39 cellular contexts compared by ENCODE assay signal in the genomic region with DNA sequence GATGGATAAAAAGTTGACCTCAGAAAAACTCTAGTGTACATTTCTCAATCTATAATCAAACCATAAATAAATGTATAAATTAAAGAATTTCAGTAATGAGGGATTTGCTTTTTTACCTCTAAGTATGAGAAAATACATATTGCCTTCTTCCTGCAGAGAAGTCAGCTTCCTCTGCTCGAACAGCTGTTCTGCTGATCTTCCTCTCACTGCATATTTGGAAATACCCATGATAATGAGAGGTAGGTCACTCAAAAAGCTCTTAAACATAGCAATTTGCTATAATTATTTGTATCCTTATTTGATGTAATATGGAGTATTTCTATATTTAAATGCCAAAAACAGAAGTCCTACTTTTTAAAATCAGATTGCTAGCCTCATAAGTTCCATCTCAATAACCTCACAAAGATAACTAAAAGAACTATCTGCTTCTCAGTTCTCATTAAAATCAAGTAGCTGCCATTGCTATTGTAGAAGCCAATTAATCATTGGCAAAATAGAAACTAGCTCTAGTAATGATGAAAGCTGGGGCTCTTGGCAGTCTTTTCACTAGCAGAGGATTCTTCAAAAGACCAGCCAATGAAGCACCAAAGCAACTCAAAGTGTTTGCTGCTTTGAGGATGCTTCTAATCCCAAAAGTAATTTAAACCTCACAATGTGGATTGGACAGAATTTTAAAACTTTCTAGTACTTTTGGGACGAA. TPM values are rescaled to one million over a fixed set of nuclear protein-coding genes. Genes with fewer than 3 reads are reported as not detected.
"Had no signal": no experiment of that assay in that cellular context is flagged by ENCODE, and none has a peak within 500 bp of the region (broad histone marks: within the 10 kb centered on the region; RNA-seq: fewer than 3 reads in every experiment).

No MANE protein-coding gene starts in this region.

- H3K4me2 ChIP-seq: PC-9 had no signal

- H3K27me3 ChIP-seq: brain microvascular endothelial cell, MG63 had no signal

- H3K36me3 Mint-ChIP-seq: activated naive CD8-positive, alpha-beta T cell treated with anti-CD3 and anti-CD28 coated beads for 36 hours had no signal

- H3K27ac Mint-ChIP-seq: activated CD4-positive, alpha-beta memory T cell treated with anti-CD3 and anti-CD28 coated beads, Interleukin-2, amount 10 ng/mL, durations not matched to agents 7 days and 5 days; activated naive CD8-positive, alpha-beta T cell treated with anti-CD3 and anti-CD28 coated beads for 36 hours; activated T-cell treated with anti-CD3 and anti-CD28 coated beads, Interleukin-2, amount 50 U/mL, for 72 hours; activated T-helper 17 cell treated with anti-CD3 and anti-CD28 coated beads, Interleukin-2, amount 50 U/mL, for 72 hours had no signal

- DNase-seq: activated CD4-positive, alpha-beta memory T cell treated with anti-CD3 and anti-CD28 coated beads, Interleukin-2, amount 10 ng/mL, durations not matched to agents 7 days and 5 days; activated CD4-positive, alpha-beta T cell treated with anti-CD3 and anti-CD28 coated beads for 1 hour; activated CD4-positive, alpha-beta T cell treated with anti-CD3 and anti-CD28 coated beads for 48 hours; activated CD4-positive, CD25-positive, alpha-beta regulatory T cell; activated CD8-positive, alpha-beta memory T cell treated with anti-CD3 and anti-CD28 coated beads for 24 hours; activated effector memory CD4-positive, alpha-beta T cell treated with anti-CD3 and anti-CD28 coated beads, Interleukin-2, amount 50 U/mL, for 16 hours; activated naive CD4-positive, alpha-beta T cell; activated naive CD4-positive, alpha-beta T cell treated with anti-CD3 and anti-CD28 coated beads, Interleukin-2, amount 50 U/mL, for 16 hours; activated naive CD8-positive, alpha-beta T cell treated with anti-CD3 and anti-CD28 coated beads for 36 hours; activated T-cell treated with anti-CD3 and anti-CD28 coated beads, Interleukin-2, amount 50 U/mL, for 1 hour; activated T-cell treated with anti-CD3 and anti-CD28 coated beads, Interleukin-2, amount 50 U/mL, for 72 hours; amniotic stem cell; aorta; brain microvascular endothelial cell; central memory CD4-positive, alpha-beta T cell; MG63; NCI-H1048; NCI-H1105 treated with DMSO at 0.1 percent for 48 hours; NCI-H1436; NCI-H1694; NCI-H1930; NCI-H2081 treated with DMSO at 0.1 percent for 48 hours; NCI-H226; NCI-H524 treated with DMSO at 0.1 percent for 48 hours; NCI-H748 treated with DMSO at 0.1 percent for 48 hours; PC-9; SIG-M5; T1000; WERI-Rb-1 had no signal

- ATAC-seq: activated T-cell treated with anti-CD3 and anti-CD28 coated beads, Interleukin-2, amount 50 U/mL, for 72 hours; activated T-helper 17 cell treated with anti-CD3 and anti-CD28 coated beads, Interleukin-2, amount 50 U/mL, for 72 hours; Right ventricle myocardium inferior had no signal

- H3K4me3 Mint-ChIP-seq: activated CD4-positive, alpha-beta memory T cell treated with anti-CD3 and anti-CD28 coated beads, Interleukin-2, amount 10 ng/mL, durations not matched to agents 7 days and 5 days; activated naive CD8-positive, alpha-beta T cell treated with anti-CD3 and anti-CD28 coated beads for 36 hours; activated T-cell treated with anti-CD3 and anti-CD28 coated beads, Interleukin-2, amount 50 U/mL, for 72 hours; activated T-helper 17 cell treated with anti-CD3 and anti-CD28 coated beads, Interleukin-2, amount 50 U/mL, for 72 hours had no signal

- H3K27me3 Mint-ChIP-seq: activated CD4-positive, alpha-beta memory T cell treated with anti-CD3 and anti-CD28 coated beads, Interleukin-2, amount 10 ng/mL, durations not matched to agents 7 days and 5 days had no signal

- H3K4me1 Mint-ChIP-seq: activated CD4-positive, alpha-beta memory T cell treated with anti-CD3 and anti-CD28 coated beads, Interleukin-2, amount 10 ng/mL, durations not matched to agents 7 days and 5 days; activated naive CD8-positive, alpha-beta T cell treated with anti-CD3 and anti-CD28 coated beads for 36 hours; activated T-helper 17 cell treated with anti-CD3 and anti-CD28 coated beads, Interleukin-2, amount 50 U/mL, for 72 hours had no signal

- FAIRE-seq: RCC 7860 had no signal

- H3K9me3 Mint-ChIP-seq: activated CD4-positive, alpha-beta memory T cell treated with anti-CD3 and anti-CD28 coated beads, Interleukin-2, amount 10 ng/mL, durations not matched to agents 7 days and 5 days; activated naive CD8-positive, alpha-beta T cell treated with anti-CD3 and anti-CD28 coated beads for 36 hours; activated T-helper 17 cell treated with anti-CD3 and anti-CD28 coated beads, Interleukin-2, amount 50 U/mL, for 72 hours had no signal

- H3K36me3 ChIP-seq: brain microvascular endothelial cell, MG63, WERI-Rb-1 had no signal

- H3K4me3 ChIP-seq: MG63, PC-9 had no signal

- H2AFZ ChIP-seq: PC-9 had no signal

- H3K27ac ChIP-seq: brain microvascular endothelial cell, PC-9, RWPE1, WERI-Rb-1 had no signal

RNA-seq across cellular contexts. Expression of a gene that starts 35.7 kb away (rescaled TPM):
- total RNA-seq: activated CD4-positive, alpha-beta memory T cell treated with anti-CD3 and anti-CD28 coated beads, Interleukin-2, amount 10 ng/mL, durations not matched to agents 7 days and 5 days; activated naive CD8-positive, alpha-beta T cell treated with anti-CD3 and anti-CD28 coated beads for 36 hours; activated T-cell treated with anti-CD3 and anti-CD28 coated beads, Interleukin-2, amount 50 U/mL, for 72 hours; activated T-helper 17 cell treated with anti-CD3 and anti-CD28 coated beads, Interleukin-2, amount 50 U/mL, for 72 hours; aorta; cerebellum; NCI-H460; OCI-LY7; PC-9; Right ventricle myocardium inferior; SK-MEL-5; T-helper 1 cell treated with Interleukin-12 subunit alpha and Interleukin-12 subunit beta and Interleukin-4 antibody, amounts not matched to agents 30 ng/mL and 1 ng/mL, for 36 hours; T-helper 2 cell treated with Interferon-gamma antibody and Interleukin-4, amounts not matched to agents 100 ng/mL and 5 ng/mL, for 36 hours had no signal
- polyA plus RNA-seq: aorta had no signal

RNA-seq across cellular contexts. Expression of a gene that starts 40.6 kb away (rescaled TPM):
- total RNA-seq: activated CD4-positive, alpha-beta memory T cell treated with anti-CD3 and anti-CD28 coated beads, Interleukin-2, amount 10 ng/mL, durations not matched to agents 7 days and 5 days; activated naive CD8-positive, alpha-beta T cell treated with anti-CD3 and anti-CD28 coated beads for 36 hours; activated T-cell treated with anti-CD3 and anti-CD28 coated beads, Interleukin-2, amount 50 U/mL, for 72 hours; activated T-helper 17 cell treated with anti-CD3 and anti-CD28 coated beads, Interleukin-2, amount 50 U/mL, for 72 hours; aorta; NCI-H460; OCI-LY7; PC-9; Right ventricle myocardium inferior; SK-MEL-5; T-helper 1 cell treated with Interleukin-12 subunit alpha and Interleukin-12 subunit beta and Interleukin-4 antibody, amounts not matched to agents 30 ng/mL and 1 ng/mL, for 36 hours; T-helper 2 cell treated with Interferon-gamma antibody and Interleukin-4, amounts not matched to agents 100 ng/mL and 5 ng/mL, for 36 hours had no signal
- polyA plus RNA-seq: aorta had no signal

RNA-seq across cellular contexts. Expression of a gene that starts 53.2 kb away (rescaled TPM):
- total RNA-seq: activated CD4-positive, alpha-beta memory T cell treated with anti-CD3 and anti-CD28 coated beads, Interleukin-2, amount 10 ng/mL, durations not matched to agents 7 days and 5 days; activated naive CD8-positive, alpha-beta T cell treated with anti-CD3 and anti-CD28 coated beads for 36 hours; activated T-cell treated with anti-CD3 and anti-CD28 coated beads, Interleukin-2, amount 50 U/mL, for 72 hours; activated T-helper 17 cell treated with anti-CD3 and anti-CD28 coated beads, Interleukin-2, amount 50 U/mL, for 72 hours; aorta; NCI-H460; OCI-LY7; PC-9; Right ventricle myocardium inferior; SK-MEL-5; T-helper 1 cell treated with Interleukin-12 subunit alpha and Interleukin-12 subunit beta and Interleukin-4 antibody, amounts not matched to agents 30 ng/mL and 1 ng/mL, for 36 hours; T-helper 2 cell treated with Interferon-gamma antibody and Interleukin-4, amounts not matched to agents 100 ng/mL and 5 ng/mL, for 36 hours had no signal
- polyA plus RNA-seq: aorta had no signal

RNA-seq across cellular contexts. Expression of a gene that starts 59.4 kb away (rescaled TPM):
- total RNA-seq: activated CD4-positive, alpha-beta memory T cell treated with anti-CD3 and anti-CD28 coated beads, Interleukin-2, amount 10 ng/mL, durations not matched to agents 7 days and 5 days; activated naive CD8-positive, alpha-beta T cell treated with anti-CD3 and anti-CD28 coated beads for 36 hours; activated T-cell treated with anti-CD3 and anti-CD28 coated beads, Interleukin-2, amount 50 U/mL, for 72 hours; activated T-helper 17 cell treated with anti-CD3 and anti-CD28 coated beads, Interleukin-2, amount 50 U/mL, for 72 hours; aorta; NCI-H460; OCI-LY7; PC-9; Right ventricle myocardium inferior; SK-MEL-5; T-helper 1 cell treated with Interleukin-12 subunit alpha and Interleukin-12 subunit beta and Interleukin-4 antibody, amounts not matched to agents 30 ng/mL and 1 ng/mL, for 36 hours; T-helper 2 cell treated with Interferon-gamma antibody and Interleukin-4, amounts not matched to agents 100 ng/mL and 5 ng/mL, for 36 hours had no signal
- polyA plus RNA-seq: aorta had no signal
